26 cellular contexts compared by ENCODE assay signal in genomic region chr11:20311444-20311843, GRCh38.
"Had no signal": no experiment of that assay in that cellular context is flagged by ENCODE, and none has a peak within 500 bp of the region (broad histone marks: within the 10 kb centered on the region; RNA-seq: fewer than 3 reads in every experiment).

No MANE protein-coding gene starts in this region.

- H3K27me3 ChIP-seq: cardiac muscle cell, Peyer's patch had no signal

- H3K9ac ChIP-seq: KMS-11 had no signal

- H3K36me3 Mint-ChIP-seq: activated naive CD4-positive, alpha-beta T cell treated with anti-CD3 and anti-CD28 coated beads, Interleukin-2, amount 10 ng/mL, durations not matched to agents 7 days and 5 days; activated naive CD8-positive, alpha-beta T cell treated with anti-CD3 and anti-CD28 coated beads for 36 hours had no signal

- H3K4me3 ChIP-seq: cardiac muscle cell, Peyer's patch had no signal

- H3K4me2 ChIP-seq: KMS-11 had no signal

- H3K4me1 Mint-ChIP-seq: activated naive CD4-positive, alpha-beta T cell treated with anti-CD3 and anti-CD28 coated beads, Interleukin-2, amount 10 ng/mL, durations not matched to agents 7 days and 5 days; activated naive CD8-positive, alpha-beta T cell treated with anti-CD3 and anti-CD28 coated beads for 36 hours had no signal

- H3K4me3 Mint-ChIP-seq: activated CD8-positive, alpha-beta T cell treated with anti-CD3 and anti-CD28 coated beads, Interleukin-2, amount 10 ng/mL, durations not matched to agents 7 days and 5 days; activated naive CD4-positive, alpha-beta T cell treated with anti-CD3 and anti-CD28 coated beads, Interleukin-2, amount 10 ng/mL, durations not matched to agents 7 days and 5 days; activated naive CD8-positive, alpha-beta T cell treated with anti-CD3 and anti-CD28 coated beads for 36 hours; activated T-cell treated with anti-CD3 and anti-CD28 coated beads, Interleukin-2, amount 50 U/mL, for 24 hours; activated T-helper 1 cell treated with anti-CD3 and anti-CD28 coated beads, Interleukin-12 subunit alpha, Interleukin-12 subunit beta, Interleukin-2, Interleukin-4 antibody, amounts not matched to agents 30 ng/mL and 10 ng/mL and 1 ng/mL, durations not matched to agents 14 hours and 24 hours and 36 hours had no signal

- H3K27ac ChIP-seq: cardiac muscle cell, KMS-11, Peyer's patch, VCaP had no signal

- ATAC-seq: activated CD8-positive, alpha-beta T cell treated with anti-CD3 and anti-CD28 coated beads, Interleukin-2, amount 10 ng/mL, durations not matched to agents 7 days and 5 days; PC-3; SK-N-SH treated with all-trans-retinoic acid at 6 μM for 48 hours had no signal

- H3K9me3 ChIP-seq: Peyer's patch had no signal

- H3K27ac Mint-ChIP-seq: activated CD8-positive, alpha-beta T cell treated with anti-CD3 and anti-CD28 coated beads, Interleukin-2, amount 10 ng/mL, durations not matched to agents 7 days and 5 days; activated naive CD4-positive, alpha-beta T cell treated with anti-CD3 and anti-CD28 coated beads, Interleukin-2, amount 10 ng/mL, durations not matched to agents 7 days and 5 days; activated naive CD8-positive, alpha-beta T cell treated with anti-CD3 and anti-CD28 coated beads for 36 hours; activated T-cell treated with anti-CD3 and anti-CD28 coated beads, Interleukin-2, amount 50 U/mL, for 24 hours; activated T-helper 1 cell treated with anti-CD3 and anti-CD28 coated beads, Interleukin-12 subunit alpha, Interleukin-12 subunit beta, Interleukin-2, Interleukin-4 antibody, amounts not matched to agents 30 ng/mL and 10 ng/mL and 1 ng/mL, durations not matched to agents 14 hours and 24 hours and 36 hours had no signal

- DNase-seq: activated CD4-positive, alpha-beta T cell treated with anti-CD3 and anti-CD28 coated beads for 1 hour; activated CD4-positive, alpha-beta T cell treated with anti-CD3 and anti-CD28 coated beads for 48 hours; activated CD4-positive, alpha-beta T cell treated with anti-CD3 and anti-CD28 coated beads, Interleukin-2, amount 50 U/mL, for 48 hours; activated CD4-positive, CD25-positive, alpha-beta regulatory T cell; activated CD8-positive, alpha-beta T cell treated with anti-CD3 and anti-CD28 coated beads, Interleukin-2, amount 10 ng/mL, durations not matched to agents 7 days and 5 days; activated gamma-delta T cell treated with Interleukin-2 at 50 U/mL for 16 hours; activated naive CD4-positive, alpha-beta T cell treated with anti-CD3 and anti-CD28 coated beads, Interleukin-2, amount 10 ng/mL, durations not matched to agents 7 days and 5 days; activated naive CD8-positive, alpha-beta T cell treated with anti-CD3 and anti-CD28 coated beads for 36 hours; activated T-cell treated with anti-CD3 and anti-CD28 coated beads, Interleukin-2, amount 50 U/mL, for 24 hours; amniotic stem cell; aorta; NCI-H1417 treated with DMSO at 0.1 percent for 48 hours; NCI-H187 treated with DMSO at 0.1 percent for 48 hours; NCI-H345; NCI-H524 treated with DMSO at 0.1 percent for 48 hours; PC-3; Peyer's patch; RPMI8226; T-helper 1 cell; T-helper 2 cell; T-helper 9 cell had no signal

- H3K4me1 ChIP-seq: Peyer's patch had no signal

- H3K9me3 Mint-ChIP-seq: activated naive CD4-positive, alpha-beta T cell treated with anti-CD3 and anti-CD28 coated beads, Interleukin-2, amount 10 ng/mL, durations not matched to agents 7 days and 5 days; activated naive CD8-positive, alpha-beta T cell treated with anti-CD3 and anti-CD28 coated beads for 36 hours; activated T-cell treated with anti-CD3 and anti-CD28 coated beads, Interleukin-2, amount 50 U/mL, for 24 hours; activated T-helper 1 cell treated with anti-CD3 and anti-CD28 coated beads, Interleukin-12 subunit alpha, Interleukin-12 subunit beta, Interleukin-2, Interleukin-4 antibody, amounts not matched to agents 30 ng/mL and 10 ng/mL and 1 ng/mL, durations not matched to agents 14 hours and 24 hours and 36 hours had no signal

- H3K36me3 ChIP-seq: cardiac muscle cell, Peyer's patch had no signal
